ENCODE assay signal across 9 cellular contexts in the genomic region with DNA sequence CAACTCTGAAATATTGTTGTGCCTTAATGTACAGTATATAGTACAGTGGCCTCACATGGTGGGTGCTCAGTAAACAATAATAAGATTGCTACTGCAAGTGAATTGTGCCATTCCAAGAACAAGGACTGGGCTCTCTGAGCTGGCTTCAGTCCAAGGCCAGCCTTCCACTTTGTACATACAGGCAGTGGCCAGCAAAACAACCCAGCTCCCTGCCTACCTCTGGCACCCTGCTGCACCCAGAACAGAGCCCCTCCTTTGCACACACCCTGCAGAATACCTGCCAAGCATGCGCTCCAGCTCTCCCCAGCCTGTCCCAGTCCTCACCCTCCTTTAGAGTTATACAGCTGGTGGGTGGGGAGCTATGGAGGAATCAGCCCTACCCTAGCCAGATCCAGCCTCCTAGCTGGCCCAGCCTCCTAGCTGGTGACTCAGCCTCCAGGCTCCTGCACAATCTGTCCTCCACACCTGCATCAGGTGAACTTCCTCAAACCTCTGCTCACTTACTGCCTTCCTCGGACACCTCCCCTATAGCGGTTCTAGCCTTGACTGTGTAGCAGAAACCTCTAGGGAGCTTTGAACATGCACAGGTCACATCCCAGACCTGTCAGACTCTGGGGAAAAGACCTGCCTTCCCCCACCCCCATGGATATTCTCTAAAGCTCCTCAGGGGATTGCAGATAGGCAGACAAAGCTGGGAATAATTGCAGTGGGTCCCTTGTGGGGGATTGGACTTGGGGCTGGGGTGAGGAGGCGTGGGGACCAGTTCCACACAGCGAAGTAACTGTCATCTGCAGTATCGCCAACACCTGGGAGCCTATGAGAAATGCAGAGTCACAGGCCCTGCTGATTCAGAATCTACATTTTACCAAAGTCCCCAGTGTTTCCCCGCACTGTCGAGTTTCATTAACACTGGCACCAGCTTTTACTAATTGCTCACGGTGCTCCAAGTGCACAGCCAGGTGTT. TPM values are rescaled to one million over a fixed set of nuclear protein-coding genes. Genes with fewer than 3 reads are reported as not detected.
A peak's percentile ranks its signal among the peaks of the same experiment; 100 is the strongest.
DNase-seq lines count a peak whose midpoint lies in the region; ATAC-seq lines count a peak whose summit lies in the region.
"Had no signal": no experiment of that assay in that cellular context is flagged by ENCODE, and none has a peak within 500 bp of the region (broad histone marks: within the 10 kb centered on the region; RNA-seq: fewer than 3 reads in every experiment).

No MANE protein-coding gene starts in this region.

- H3K4me1 ChIP-seq in iPS-20b (ENCODE audit: insufficient read depth, low read length) = peaks cover 27% of the 10 kb centered on the region

- H3K36me3 Mint-ChIP-seq in stimulated activated naive CD8-positive, alpha-beta T cell treated with anti-CD3 and anti-CD28 coated beads, Interleukin-15, Interleukin-2, amounts not matched to agents 100 ng/mL and 50 ng/mL, for 24 hours (ENCODE audit: low read depth) = peaks cover 13% of the 10 kb centered on the region

- no peak overlapping the region for H3K27ac Mint-ChIP-seq in stimulated activated naive CD8-positive, alpha-beta T cell treated with anti-CD3 and anti-CD28 coated beads, Interleukin-15, Interleukin-2, amounts not matched to agents 100 ng/mL and 50 ng/mL, for 24 hours

- peak; percentile 65 for ATAC-seq in Right ventricle myocardium inferior
- no peak for ATAC-seq in GM18502 (IDR thresholded peaks at IDR 0.05; ENCODE audit: poor library complexity, unreplicated experiment)
- no peak for ATAC-seq in GM21367 (IDR thresholded peaks at IDR 0.05; ENCODE audit: unreplicated experiment)

- H3K9ac ChIP-seq in iPS-20b (ENCODE audit: low read depth, low read length) = peak overlapping the region; percentile 69; the same call in 1 of the 2 replicates

- H3K4me3 ChIP-seq in iPS-20b (ENCODE audit: low read length) = peak overlapping the region; percentile 78

- H3K27me3 Mint-ChIP-seq in stimulated activated naive CD8-positive, alpha-beta T cell treated with anti-CD3 and anti-CD28 coated beads, Interleukin-15, Interleukin-2, amounts not matched to agents 100 ng/mL and 50 ng/mL, for 24 hours = peaks cover 39% of the 10 kb centered on the region

- peak; percentile 76 for DNase-seq in Right ventricle myocardium inferior (ENCODE audit: missing footprints)
- no peak for DNase-seq in cardiac septum (ENCODE audit: low spot score)
- peak; percentile 94 for DNase-seq in SW480 (ENCODE audit: low spot score)
- DNase-seq in NOMO-1 (lab: John Stamatoyannopoulos, UW; ENCODE audit: unreplicated experiment in 2 of 2) = no peak

- H3K4me1 Mint-ChIP-seq in stimulated activated naive CD8-positive, alpha-beta T cell treated with anti-CD3 and anti-CD28 coated beads, Interleukin-15, Interleukin-2, amounts not matched to agents 100 ng/mL and 50 ng/mL, for 24 hours (ENCODE audit: low read depth) = peaks cover 34% of the 10 kb centered on the region

- peak overlapping the region; percentile 68 for H3K4me3 Mint-ChIP-seq in stimulated activated naive CD8-positive, alpha-beta T cell treated with anti-CD3 and anti-CD28 coated beads, Interleukin-15, Interleukin-2, amounts not matched to agents 100 ng/mL and 50 ng/mL, for 24 hours

- H3K27me3 ChIP-seq in iPS-20b (ENCODE audit: insufficient read depth, low read length) = peaks cover 28% of the 10 kb centered on the region

- intact Hi-C loops in Right ventricle myocardium inferior (cut with DNase I) (no loop called here), cardiac septum (cut with DNase I) (loop anchor here (2.0 kb wide), 1 partner anchor 53 kb away; no protein-coding TSS in a partner anchor)

- no peaks in the 10 kb centered on the region for H3K9me3 Mint-ChIP-seq in stimulated activated naive CD8-positive, alpha-beta T cell treated with anti-CD3 and anti-CD28 coated beads, Interleukin-15, Interleukin-2, amounts not matched to agents 100 ng/mL and 50 ng/mL, for 24 hours

- H3K27ac ChIP-seq in iPS-20b (ENCODE audit: low read length) = no peak overlapping the region

- peaks cover 8% of the 10 kb centered on the region; the same call in 1 of the 2 replicates for H3K36me3 ChIP-seq in iPS-20b (ENCODE audit: insufficient read depth, low read depth, low read length)

- no peaks in the 10 kb centered on the region for H3K9me3 ChIP-seq in iPS-20b (ENCODE audit: insufficient read depth, low read depth, low read length)

RNA-seq across cellular contexts. Expression of a gene that starts 17.9 kb away (rescaled TPM):
- not detected for total RNA-seq in Right ventricle myocardium inferior
- not detected for total RNA-seq in cardiac septum
- total RNA-seq: mononuclear cell had no signal

RNA-seq across cellular contexts. Expression of a gene that starts 25.6 kb away (rescaled TPM):
- total RNA-seq in Right ventricle myocardium inferior (72.7 TPM), cardiac septum (45.9 TPM)

RNA-seq across cellular contexts. Expression of a gene that starts 57.9 kb away (rescaled TPM):
- total RNA-seq in Right ventricle myocardium inferior = 2.7 TPM
- 0.46 TPM for total RNA-seq in cardiac septum

Comparison
In these comparisons a context has a peak if more than half of its experiments do, and no peak if none do; other contexts are left out.
1. DNase-seq: peak in Right ventricle myocardium inferior (single experiment) and SW480 (single experiment); none in cardiac septum (single experiment) and NOMO-1 (0 of 2).